ENCODE assay signal across 8 cellular contexts in the genomic region with DNA sequence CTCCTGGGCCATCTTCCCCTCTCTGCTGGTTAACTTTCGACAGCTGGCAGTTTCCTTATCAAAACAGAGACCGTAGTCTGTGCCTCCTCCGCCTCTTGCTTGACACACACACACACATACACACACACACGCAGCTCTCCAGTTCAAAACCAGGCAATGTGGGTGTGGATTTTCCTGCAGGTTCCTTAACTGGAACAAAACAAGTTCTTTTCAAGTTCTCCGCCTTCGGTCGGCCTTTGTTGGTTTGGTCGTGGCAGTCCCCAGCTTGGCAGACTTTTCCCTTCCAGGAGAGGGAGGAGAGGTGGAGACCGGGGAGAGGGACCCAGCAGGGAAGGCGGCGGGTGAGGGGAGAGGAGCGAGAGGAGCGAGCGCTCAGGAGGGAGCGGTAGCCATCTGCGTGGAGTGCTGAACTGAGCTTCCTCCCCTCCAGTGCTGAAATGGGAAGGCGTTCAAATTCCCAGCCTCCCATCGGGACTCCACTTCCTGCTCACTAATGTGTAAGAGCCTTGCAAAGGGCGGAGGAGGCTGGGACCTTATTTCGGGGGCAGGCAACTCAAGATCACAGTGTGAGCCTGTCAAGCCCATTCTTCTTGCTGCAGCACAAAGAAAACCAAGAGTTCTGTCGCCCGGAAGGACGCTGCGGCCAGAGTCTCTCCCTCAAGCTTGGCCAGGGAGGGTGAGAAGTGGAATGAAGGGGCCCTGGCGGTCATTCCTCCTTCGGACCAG.
DNase-seq lines count a peak whose midpoint lies in the region; ATAC-seq and TF ChIP-seq lines count a peak whose summit lies in the region.

No MANE protein-coding gene starts in this region.

- DNase-seq in DMS 273 (lab: John Stamatoyannopoulos, UW; ENCODE audit: unreplicated experiment): peak; percentile 89
- peak; percentile 89 for DNase-seq in HFFc6
- DNase-seq in T-helper 2 cell treated with Interferon-gamma antibody and Interleukin-4, amounts not matched to agents 5 μg/mL and 100 μg/mL, for 36 hours (ENCODE audit: low spot score): peak; percentile 6
- DNase-seq in right lobe of liver: peak; percentile 71 to 82 (median 79)
- DNase-seq in stimulated activated naive B cell treated with anti-CD40 and anti-IgM and Interleukin-4, amounts not matched to agents 10 μg/mL and 1 μg/mL and 100 μg/mL, for 72 hours: no peak
- no peak for DNase-seq in MM.1S

- H4K20me1 ChIP-seq in MM.1S (ENCODE audit: insufficient read depth, low read length): no peaks in the 10 kb centered on the region

- H3K9me3 ChIP-seq in ectodermal cell (ENCODE audit: control insufficient read depth, low read length) (no peaks in the 10 kb centered on the region), right lobe of liver (no peaks in the 10 kb centered on the region), MM.1S (replicated peaks; ENCODE audit: insufficient read depth, low read length) (no peaks in the 10 kb centered on the region)

- TF ChIP-seq CTCF in HFFc6 (IDR thresholded peaks at IDR 0.05) (no peak; the same call in 1 of the 2 replicates), right lobe of liver (IDR thresholded peaks at IDR 0.05) (no peak), MM.1S (IDR thresholded peaks at IDR 0.05; ENCODE audit: low read length) (no peak)

- no peak overlapping the region for H3K4me2 ChIP-seq in MM.1S (ENCODE audit: low read depth, low read length)

- H3K4me3 ChIP-seq in ectodermal cell (ENCODE audit: insufficient read depth, low read depth, low read length) (peak overlapping the region; percentile 26), right lobe of liver (peak overlapping the region; percentile 63 to 67 (median 67)), MM.1S (ENCODE audit: low read length) (no peak overlapping the region)

- peak overlapping the region; percentile 79 for H3K27ac Mint-ChIP-seq in HFFc6
- H3K27ac Mint-ChIP-seq in T-helper 2 cell treated with Interferon-gamma antibody and Interleukin-4, amounts not matched to agents 5 μg/mL and 100 μg/mL, for 36 hours: no peak overlapping the region
- peak overlapping the region; percentile 2 for H3K27ac Mint-ChIP-seq in stimulated activated naive B cell treated with anti-CD40 and anti-IgM and Interleukin-4, amounts not matched to agents 10 μg/mL and 1 μg/mL and 100 μg/mL, for 72 hours

- peaks cover 100% of the 10 kb centered on the region for H3K4me1 Mint-ChIP-seq in HFFc6 (ENCODE audit: low read depth)
- H3K4me1 Mint-ChIP-seq in T-helper 2 cell treated with Interferon-gamma antibody and Interleukin-4, amounts not matched to agents 5 μg/mL and 100 μg/mL, for 36 hours (ENCODE audit: low read depth): peaks cover 6% of the 10 kb centered on the region
- peaks cover 18 to 45% of the 10 kb centered on the region in 2 donors for H3K4me1 Mint-ChIP-seq in stimulated activated naive B cell treated with anti-CD40 and anti-IgM and Interleukin-4, amounts not matched to agents 10 μg/mL and 1 μg/mL and 100 μg/mL, for 72 hours

- peak overlapping the region; percentile 94 for H3K4me3 Mint-ChIP-seq in HFFc6
- peak overlapping the region; percentile 60 for H3K4me3 Mint-ChIP-seq in T-helper 2 cell treated with Interferon-gamma antibody and Interleukin-4, amounts not matched to agents 5 μg/mL and 100 μg/mL, for 36 hours
- peak overlapping the region; percentile 71 to 80 for H3K4me3 Mint-ChIP-seq in stimulated activated naive B cell treated with anti-CD40 and anti-IgM and Interleukin-4, amounts not matched to agents 10 μg/mL and 1 μg/mL and 100 μg/mL, for 72 hours

- no peaks in the 10 kb centered on the region for H3K79me2 ChIP-seq in MM.1S (ENCODE audit: low read length)

- H3K9me3 Mint-ChIP-seq in HFFc6: peaks cover 6% of the 10 kb centered on the region; the same call in 1 of the 2 replicates
- H3K9me3 Mint-ChIP-seq in T-helper 2 cell treated with Interferon-gamma antibody and Interleukin-4, amounts not matched to agents 5 μg/mL and 100 μg/mL, for 36 hours: no peaks in the 10 kb centered on the region
- no peaks in the 10 kb centered on the region for H3K9me3 Mint-ChIP-seq in stimulated activated naive B cell treated with anti-CD40 and anti-IgM and Interleukin-4, amounts not matched to agents 10 μg/mL and 1 μg/mL and 100 μg/mL, for 72 hours

- 1 to 4% methylated on average over 26 of the region's 26 CpGs for WGBS in ectodermal cell, 2 experiments
- under 1% methylated on average over 21 of the region's 26 CpGs for WGBS in right lobe of liver (ENCODE audit: insufficient coverage, low coverage, low lambda C conversion rate, missing lambda C conversion rate)

- ATAC-seq in right lobe of liver (peak; percentile 84 to 90 (median 85)), GM21737 (IDR thresholded peaks at IDR 0.05; ENCODE audit: unreplicated experiment) (no peak)
- peak; percentile 60 to 68 for ATAC-seq in stimulated activated naive B cell treated with anti-CD40 and anti-IgM and Interleukin-4, amounts not matched to agents 10 μg/mL and 1 μg/mL and 100 μg/mL, for 72 hours (replicated peaks)

- H2AFZ ChIP-seq in MM.1S (ENCODE audit: low read length): no peak overlapping the region

- H3K27me3 Mint-ChIP-seq in HFFc6 (ENCODE audit: insufficient read depth): peaks cover 2% of the 10 kb centered on the region
- H3K27me3 Mint-ChIP-seq in T-helper 2 cell treated with Interferon-gamma antibody and Interleukin-4, amounts not matched to agents 5 μg/mL and 100 μg/mL, for 36 hours (ENCODE audit: low read depth): peaks cover 36% of the 10 kb centered on the region
- peaks cover 41 to 46% of the 10 kb centered on the region in 2 donors for H3K27me3 Mint-ChIP-seq in stimulated activated naive B cell treated with anti-CD40 and anti-IgM and Interleukin-4, amounts not matched to agents 10 μg/mL and 1 μg/mL and 100 μg/mL, for 72 hours

- intact Hi-C loops in right lobe of liver (cut with DNase I): no loop called here

- H3F3A ChIP-seq in MM.1S (ENCODE audit: insufficient read depth, low read length): no peaks in the 10 kb centered on the region

- H3K36me3 Mint-ChIP-seq in HFFc6 (ENCODE audit: low read depth): peaks cover 61% of the 10 kb centered on the region
- no peaks in the 10 kb centered on the region for H3K36me3 Mint-ChIP-seq in T-helper 2 cell treated with Interferon-gamma antibody and Interleukin-4, amounts not matched to agents 5 μg/mL and 100 μg/mL, for 36 hours (ENCODE audit: low read depth)
- H3K36me3 Mint-ChIP-seq in stimulated activated naive B cell treated with anti-CD40 and anti-IgM and Interleukin-4, amounts not matched to agents 10 μg/mL and 1 μg/mL and 100 μg/mL, for 72 hours: no peaks in the 10 kb centered on the region

- TF ChIP-seq POLR2A in right lobe of liver (IDR thresholded peaks at IDR 0.05): peak; percentile 50

- H3K36me3 ChIP-seq in ectodermal cell (ENCODE audit: control insufficient read depth, insufficient read depth, low read length) (no peaks in the 10 kb centered on the region), right lobe of liver (no peaks in the 10 kb centered on the region), MM.1S (replicated peaks; ENCODE audit: insufficient read depth, low read length) (no peaks in the 10 kb centered on the region)

- H3K27me3 ChIP-seq in ectodermal cell (ENCODE audit: control insufficient read depth, insufficient read depth, low read length, poor library complexity, severe bottlenecking) (no peaks in the 10 kb centered on the region), right lobe of liver (no peaks in the 10 kb centered on the region), MM.1S (replicated peaks; ENCODE audit: insufficient read depth, low read length) (no peaks in the 10 kb centered on the region)

- H3K27ac ChIP-seq in ectodermal cell (ENCODE audit: insufficient read depth, low read depth, low read length, poor library complexity, severe bottlenecking): peak overlapping the region; percentile 68
- H3K27ac ChIP-seq in right lobe of liver: peak overlapping the region; percentile 39 to 65 (median 47)
- no peak overlapping the region for H3K27ac ChIP-seq in MM.1S (ENCODE audit: low read length)

- H3K4me1 ChIP-seq in ectodermal cell (ENCODE audit: control insufficient read depth, insufficient read depth, low read length): peaks cover 38% of the 10 kb centered on the region
- H3K4me1 ChIP-seq in right lobe of liver: peaks cover 0 to 17% (median 5%) of the 10 kb centered on the region in 4 donors
- H3K4me1 ChIP-seq in MM.1S (ENCODE audit: low read length): no peaks in the 10 kb centered on the region

- H3K9ac ChIP-seq in MM.1S (ENCODE audit: low read length): no peak overlapping the region

- H3K9me2 ChIP-seq in MM.1S (replicated peaks; ENCODE audit: insufficient read depth, low read length): no peaks in the 10 kb centered on the region

Comparison
In these comparisons a context has a peak if more than half of its experiments do, and no peak if none do; other contexts are left out.
1. DNase-seq: peak in DMS 273 (single experiment), HFFc6 (single experiment), T-helper 2 cell treated with Interferon-gamma antibody and Interleukin-4, amounts not matched to agents 5 μg/mL and 100 μg/mL, for 36 hours (single experiment) and right lobe of liver (3 of 3); none in stimulated activated naive B cell treated with anti-CD40 and anti-IgM and Interleukin-4, amounts not matched to agents 10 μg/mL and 1 μg/mL and 100 μg/mL, for 72 hours (single experiment) and MM.1S (single experiment).
2. Peak in every context shown above with its lines, with median percentiles within 50 percentile points of each other: H3K4me3 Mint-ChIP-seq.